In the genomic region with DNA sequence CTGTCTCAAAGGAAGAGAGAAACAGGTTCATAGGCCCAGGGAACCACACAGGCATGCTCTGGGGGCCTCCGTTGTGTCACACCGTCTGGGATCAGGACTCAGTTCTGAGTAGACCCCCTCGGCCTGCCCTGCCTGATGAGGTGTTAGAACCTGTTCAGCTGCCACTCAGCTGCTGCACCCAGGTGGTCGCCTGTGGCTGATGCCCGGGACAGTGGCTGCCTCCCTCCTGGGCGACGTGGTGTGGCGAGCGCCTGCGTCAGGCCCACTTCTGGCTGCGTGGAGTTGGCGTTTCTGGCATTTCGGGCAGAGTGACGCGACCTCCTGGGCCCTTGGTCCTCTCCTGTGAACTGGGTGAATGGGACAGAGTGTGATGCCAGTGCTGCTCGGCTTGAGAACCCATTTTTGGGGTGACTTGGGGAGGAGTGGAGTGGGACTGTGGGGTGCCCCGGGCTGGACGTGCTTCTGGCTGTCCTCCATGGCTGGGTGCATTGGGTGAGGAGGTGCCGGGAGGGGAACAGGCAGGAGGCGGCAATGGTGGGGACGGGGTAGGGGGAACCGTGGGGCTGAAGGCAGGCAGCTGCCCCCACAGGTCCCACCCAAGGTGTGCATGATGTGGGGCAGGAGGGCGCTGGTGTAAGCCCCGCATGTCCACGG, we compare ENCODE assay signal across 29 cellular contexts. TPM values are rescaled to one million over a fixed set of nuclear protein-coding genes. Genes with fewer than 3 reads are reported as not detected.
DNase-seq lines count a peak whose midpoint lies in the region; ATAC-seq, FAIRE-seq and TF ChIP-seq lines count a peak whose summit lies in the region.
"Had no signal": no experiment of that assay in that cellular context is flagged by ENCODE, and none has a peak within 500 bp of the region (broad histone marks: within the 10 kb centered on the region; RNA-seq: fewer than 3 reads in every experiment).

No MANE protein-coding gene starts in this region.

- no peak overlapping the region for H2BK15ac ChIP-seq in H9 (ENCODE audit: low read depth, low read length)

- H3K27me3 ChIP-seq in HepG2 (ENCODE audit: control insufficient read depth in 1 of 2, insufficient read depth in 2 of 2, low read length in 2 of 2) (no peaks in the 10 kb centered on the region), H9 (ENCODE audit: insufficient read depth, low read length) (no peaks in the 10 kb centered on the region)
- H3K27me3 ChIP-seq: foreskin keratinocyte, heart left ventricle, upper lobe of right lung had no signal

- no peaks in the 10 kb centered on the region for H3K36me3 Mint-ChIP-seq in activated CD8-positive, alpha-beta T cell treated with anti-CD3 and anti-CD28 coated beads for 36 hours (ENCODE audit: low read depth)
- peaks cover 0 to 5% (median 0%) of the 10 kb centered on the region in 3 experiments; a peak in 3 of 7 replicates for H3K36me3 Mint-ChIP-seq in H9 (ENCODE audit: insufficient read depth in 1 of 3, low read depth in 3 of 3)

- H3K4me1 Mint-ChIP-seq in activated CD8-positive, alpha-beta T cell treated with anti-CD3 and anti-CD28 coated beads for 36 hours (ENCODE audit: low read depth): no peaks in the 10 kb centered on the region
- H3K4me1 Mint-ChIP-seq in H9: 0 out of 4 replicates have a peak, but pooled peaks cover 0 to 3% of the 10 kb centered on the region in 2 experiments

- H2BK20ac ChIP-seq in H9 (ENCODE audit: low read depth, low read length, poor library complexity, severe bottlenecking): no peak overlapping the region

- H3K4me3 ChIP-seq in HepG2 (replicated peaks in 1 of 3; ENCODE audit: insufficient read depth in 1 of 3, low read depth in 2 of 3, low read length in 3 of 3): no peak overlapping the region
- H3K4me3 ChIP-seq: heart left ventricle, lower lobe of right lung, upper lobe of right lung had no signal

- no peak overlapping the region for H2AK5ac ChIP-seq in H9 (ENCODE audit: insufficient read length, low read length)

- H4K91ac ChIP-seq in H9 (ENCODE audit: insufficient read length, low read depth, low read length): no peak overlapping the region

- H3K4me1 ChIP-seq in HepG2 (ENCODE audit: insufficient read depth, low read length): no peaks in the 10 kb centered on the region
- H3K4me1 ChIP-seq in H9 (ENCODE audit: insufficient read depth, low read length): no peaks in the 10 kb centered on the region
- H3K4me1 ChIP-seq: foreskin keratinocyte, heart left ventricle, lower lobe of right lung, parathyroid adenoma, upper lobe of right lung had no signal

- H2AFZ ChIP-seq in HepG2 (ENCODE audit: low read length): no peak overlapping the region
- H2AFZ ChIP-seq in H9 (ENCODE audit: low read length): no peak overlapping the region
- H2AFZ ChIP-seq: parathyroid adenoma had no signal

- no peak overlapping the region for H3K4ac ChIP-seq in H9 (ENCODE audit: low read depth, low read length)

- H3K27ac Mint-ChIP-seq in activated CD8-positive, alpha-beta T cell treated with anti-CD3 and anti-CD28 coated beads for 36 hours: peak overlapping the region; percentile 57
- peak overlapping the region in 1 of 3 experiments; percentile 82; a peak in 3 of 7 replicates for H3K27ac Mint-ChIP-seq in H9

- H3K23ac ChIP-seq in H9 (ENCODE audit: insufficient read length, low read depth, low read length): no peak overlapping the region

- H3K27ac ChIP-seq in HepG2 (ENCODE audit: extremely low read length, insufficient read depth, low read length) (no peak overlapping the region), H9 (ENCODE audit: insufficient read length, low read depth, low read length) (no peak overlapping the region)
- H3K27ac ChIP-seq: C4-2B, foreskin keratinocyte, heart left ventricle, lower lobe of right lung, parathyroid adenoma, upper lobe of right lung had no signal

- no peak overlapping the region for H3K4me3 Mint-ChIP-seq in activated CD8-positive, alpha-beta T cell treated with anti-CD3 and anti-CD28 coated beads for 36 hours
- H3K4me3 Mint-ChIP-seq in H9: no peak overlapping the region
- H3K4me3 Mint-ChIP-seq: nephron progenitor cell had no signal

- FAIRE-seq in HepG2 (lab: Jason Lieb, UNC): no peak
- FAIRE-seq: kidney, RCC 7860, small intestine had no signal

- no peaks in the 10 kb centered on the region for H3K9me3 Mint-ChIP-seq in activated CD8-positive, alpha-beta T cell treated with anti-CD3 and anti-CD28 coated beads for 36 hours
- no peaks in the 10 kb centered on the region for H3K9me3 Mint-ChIP-seq in H9
- H3K9me3 Mint-ChIP-seq: nephron progenitor cell had no signal

- no peak overlapping the region for H3T11ph ChIP-seq in H9 (ENCODE audit: low read length)

- TF ChIP-seq CTCF in activated CD8-positive, alpha-beta T cell treated with anti-CD3 and anti-CD28 coated beads for 36 hours (IDR thresholded peaks at IDR 0.05): no peak
- TF ChIP-seq CTCF in HepG2 (CRISPR knock-in tag; IDR thresholded peaks at IDR 0.05): no peak
- TF ChIP-seq CTCF in H9 (conservative IDR thresholded peaks at IDR 0.05): no peak
- TF ChIP-seq CTCF in GM10248 (IDR thresholded peaks at IDR 0.05; ENCODE audit: control extremely low read depth, extremely low read depth, low read depth, missing control alignments): no peak
- TF ChIP-seq CTCF in GM13976 (IDR thresholded peaks at IDR 0.05; ENCODE audit: borderline replicate concordance, control extremely low read depth, extremely low read depth, insufficient read depth, missing control alignments): no peak

- no peak for TF ChIP-seq EP300 in HepG2 (IDR thresholded peaks at IDR 0.05; ENCODE audit: low read depth in 2 of 2, low read length in 2 of 2)
- no peak for TF ChIP-seq EP300 in HepG2 (CRISPR knock-in tag; IDR thresholded peaks at IDR 0.05; ENCODE audit: borderline replicate concordance)

- H3K79me2 ChIP-seq in HepG2 (ENCODE audit: insufficient read depth, low read length): no peaks in the 10 kb centered on the region
- H3K79me2 ChIP-seq in H9 (ENCODE audit: insufficient read depth, low read length): no peaks in the 10 kb centered on the region
- H3K79me2 ChIP-seq: parathyroid adenoma had no signal

- CTCF ChIA-PET in activated CD8-positive, alpha-beta T cell treated with anti-CD3 and anti-CD28 coated beads for 36 hours (lab: Charles Lee): no interaction called here
- CTCF ChIA-PET in HepG2 (lab: Yijun Ruan, JAX; ENCODE audit: low intra/inter-chr PET ratio, low total read pairs): no interaction called here
- CTCF ChIA-PET in GM10248 (lab: Yijun Ruan, JAX): interaction anchor here (1.3 to 2.4 kb wide), 2 partner anchors 10 to 24 kb away, joined by 3 to 6 read pairs; no protein-coding TSS in a partner anchor

- H3K27me3 Mint-ChIP-seq in activated CD8-positive, alpha-beta T cell treated with anti-CD3 and anti-CD28 coated beads for 36 hours: no peaks in the 10 kb centered on the region
- H3K27me3 Mint-ChIP-seq in H9 (ENCODE audit: low read depth): no peaks in the 10 kb centered on the region

- H2BK120ac ChIP-seq in H9 (ENCODE audit: low read depth, low read length, poor library complexity, severe bottlenecking): no peak overlapping the region

- DNase-seq in left ventricle myocardium superior (no peak), left cardiac atrium (no peak), HepG2 (ENCODE audit: low spot score) (no peak), H9 (no peak), GM10248 (ENCODE audit: extremely low spot score) (no peak), GM13976 (ENCODE audit: low spot score) (no peak)
- DNase-seq in activated CD8-positive, alpha-beta T cell treated with anti-CD3 and anti-CD28 coated beads for 36 hours: no peak
- DNase-seq in activated CD8-positive, alpha-beta memory T cell treated with anti-CD3 and anti-CD28 coated beads, Interleukin-2, amount 50 U/mL, for 4 hours: no peak
- DNase-seq: ACHN; activated CD4-positive, alpha-beta T cell treated with anti-CD3 and anti-CD28 coated beads, Interleukin-2, amount 50 U/mL, for 48 hours; activated CD4-positive, CD25-positive, alpha-beta regulatory T cell; activated effector memory CD4-positive, alpha-beta T cell treated with anti-CD3 and anti-CD28 coated beads, Interleukin-2, amount 50 U/mL, for 16 hours; foreskin keratinocyte; H7; heart left ventricle; kidney; lower lobe of right lung; NCI-H1105 treated with DMSO at 0.1 percent for 48 hours; NCI-H1930; NCI-H524 treated with DMSO at 0.1 percent for 48 hours; stimulated activated CD8-positive, alpha-beta memory T cell treated with anti-CD3 and anti-CD28 coated beads, Interleukin-4, amount 100 ng/mL, for 48 hours; upper lobe of right lung had no signal

- ATAC-seq in left ventricle myocardium superior: peak; percentile 1
- ATAC-seq in left cardiac atrium: no peak
- ATAC-seq in activated CD8-positive, alpha-beta T cell treated with anti-CD3 and anti-CD28 coated beads for 36 hours: no peak
- no peak; the same call in 2 of the 3 replicates for ATAC-seq in HepG2
- ATAC-seq: esophagus mucosa, foreskin keratinocyte, lower lobe of right lung had no signal

- H3K18ac ChIP-seq in H9 (ENCODE audit: insufficient read length, low read depth, low read length): no peak overlapping the region

- H3K9me3 ChIP-seq in HepG2 (ENCODE audit: low read length): no peaks in the 10 kb centered on the region
- H3K9me3 ChIP-seq in H9 (ENCODE audit: control insufficient read depth, low read depth, low read length): no peaks in the 10 kb centered on the region
- H3K9me3 ChIP-seq: heart left ventricle, lower lobe of right lung, upper lobe of right lung had no signal

- 0 out of 4 replicates have a peak, but pooled peaks of 1 of the 2 experiments have one; percentile 40 for TF ChIP-seq POLR2A in HepG2 (IDR thresholded peaks at IDR 0.05; ENCODE audit: insufficient read depth in 1 of 2, low read depth in 2 of 2, low read length in 2 of 2)

- no peak overlapping the region for H4K8ac ChIP-seq in H9 (replicated peaks; ENCODE audit: insufficient read length, low read depth, low read length)

- BruUV-seq in HepG2 (replicated peaks; lab: Mats Ljungman, UMichigan): no TSS peak

- intact Hi-C loops in left ventricle myocardium superior (cut with micrococcal nuclease) (no loop called here), left cardiac atrium (cut with DNase I) (no loop called here), HepG2 (cut with micrococcal nuclease; ENCODE audit: unreplicated experiment) (no loop called here)
- intact Hi-C loops in activated CD8-positive, alpha-beta T cell treated with anti-CD3 and anti-CD28 coated beads for 36 hours (cut with micrococcal nuclease): no loop called here

- no peak overlapping the region for H3K4me2 ChIP-seq in HepG2 (ENCODE audit: low read depth, low read length)
- H3K4me2 ChIP-seq in H9 (ENCODE audit: insufficient read depth, insufficient read length, low read length): no peak overlapping the region

- no peak overlapping the region for H3K56ac ChIP-seq in H9 (ENCODE audit: insufficient read length, low read depth, low read length)

- H3K23me2 ChIP-seq in H9 (ENCODE audit: insufficient read length, low read depth, low read length, poor library complexity, severe bottlenecking): no peaks in the 10 kb centered on the region

- WGBS in HepG2 (ENCODE audit: low lambda C conversion rate): 92% methylated on average over 20 of the region's 25 CpGs
- no CpG with 5 or more reads among the region's 25 CpGs for whole genome bisulfite sequencing in H9 (ENCODE audit: extremely low coverage, insufficient read length, low lambda C conversion rate)

- no peak overlapping the region for H4K5ac ChIP-seq in H9 (ENCODE audit: insufficient read length, low read depth, low read length)

- no peaks in the 10 kb centered on the region for H3K79me1 ChIP-seq in H9 (ENCODE audit: insufficient read depth, low read depth, low read length, poor library complexity, severe bottlenecking)

- H2BK5ac ChIP-seq in H9 (ENCODE audit: insufficient read length, low read length): no peak overlapping the region

- no peak for TF ChIP-seq RAD21 in HepG2 (CRISPR knock-in tag; IDR thresholded peaks at IDR 0.05)

- no peak overlapping the region for H3K9ac ChIP-seq in HepG2 (ENCODE audit: insufficient read depth, low read depth, low read length)
- H3K9ac ChIP-seq in H9 (ENCODE audit: extremely low read depth, insufficient read length, low read length): no peak overlapping the region
- H3K9ac ChIP-seq: parathyroid adenoma had no signal

- no peak overlapping the region for H2BK12ac ChIP-seq in H9 (ENCODE audit: insufficient read length, low read depth, low read length)

- peaks cover 9 to 27% of the 10 kb centered on the region in 2 experiments; a peak in 4 of 5 replicates for H3K36me3 ChIP-seq in HepG2 (replicated peaks in 1 of 2; ENCODE audit: control insufficient read depth in 1 of 2, insufficient read depth in 2 of 2, low read length in 2 of 2)

- no peaks in the 10 kb centered on the region for H4K20me1 ChIP-seq in HepG2 (ENCODE audit: insufficient read depth, low read length)
- no peaks in the 10 kb centered on the region for H4K20me1 ChIP-seq in H9 (ENCODE audit: control insufficient read depth, insufficient read depth, insufficient read length)

- in situ Hi-C loops in HepG2 (cut with HindIII; ENCODE audit: extremely low pct_ligation_motif_present, low pct_unique_long_range_greater_than_20kb): no loop called here
- in situ Hi-C loops in GM13976 (cut with MboI; ENCODE audit: low sequenced_read_pairs, unreplicated experiment): no loop called here

- no peak overlapping the region; the same call in 1 of the 2 replicates for H3K14ac ChIP-seq in H9 (ENCODE audit: insufficient read depth, low read length)

- POLR2A ChIA-PET in activated CD8-positive, alpha-beta T cell treated with anti-CD3 and anti-CD28 coated beads for 36 hours (lab: Charles Lee): interaction anchor here (0.7 to 2.0 kb wide), 5 partner anchors 9 to 18 kb away, joined by 3 to 11 read pairs (median 4); no protein-coding TSS in a partner anchor
- POLR2A ChIA-PET in HepG2 (lab: Yijun Ruan, JAX) (interaction anchor here (0.8 kb wide), 1 partner anchor 28 kb away, joined by 3 read pairs; no protein-coding TSS in a partner anchor), GM10248 (lab: Yijun Ruan, JAX) (interaction anchor here (1.1 kb wide), 1 partner anchor 9 kb away, joined by 5 read pairs; no protein-coding TSS in a partner anchor)

RNA-seq across cellular contexts. Expression of a gene that starts 10.8 kb away (rescaled TPM):
- 14.9 TPM for total RNA-seq in left ventricle myocardium superior
- 10 to 100 TPM; 16.4 to 21.8 TPM for total RNA-seq in left cardiac atrium
- 10 to 100 TPM; 17.2 TPM for total RNA-seq in activated CD8-positive, alpha-beta T cell treated with anti-CD3 and anti-CD28 coated beads for 36 hours
- 13.1 and 20.1 TPM in 2 replicates for total RNA-seq in HepG2 (2016; rRNA removed; fragmentation: Illumina TruSeq; extraction: Trizol)
- 16.2 and 18.7 TPM in 2 replicates for total RNA-seq in HepG2 (2016; cell fraction: cytosol; rRNA removed; fragmentation: Illumina TruSeq; extraction: Trizol; ENCODE audit: low read depth)
- 11.7 and 23.2 TPM in 2 replicates for total RNA-seq in HepG2 (2016; cell fraction: insoluble cytoplasmic fraction; rRNA removed; fragmentation: Illumina TruSeq; extraction: Trizol)
- 22.7 and 31.0 TPM in 2 replicates for total RNA-seq in HepG2 (2016; cell fraction: membrane; rRNA removed; fragmentation: Illumina TruSeq; extraction: Trizol)
- 15.4 and 16.3 TPM in 2 replicates for total RNA-seq in HepG2 (2016; cell fraction: nucleus; rRNA removed; fragmentation: Illumina TruSeq; extraction: Trizol)
- polyA plus RNA-seq in HepG2 (2011; rRNA removed): 8.0 and 13.1 TPM in 2 replicates
- polyA plus RNA-seq in HepG2 (2011; cell fraction: cytosol; rRNA removed): 6.8 and 14.6 TPM in 2 replicates
- 84.7 and 108 TPM in 2 replicates for polyA plus RNA-seq in HepG2 (2011; cell fraction: nucleus; rRNA removed)
- polyA plus RNA-seq in HepG2 (2012): 7.4 and 9.9 TPM in 2 replicates
- 17.7 and 23.4 TPM in 2 replicates for polyA plus RNA-seq in HepG2 (2016; cell fraction: cytosol; fragmentation: Illumina TruSeq; extraction: Trizol; ENCODE audit: low read depth)
- polyA plus RNA-seq in HepG2 (2016; cell fraction: insoluble cytoplasmic fraction; fragmentation: Illumina TruSeq; extraction: Trizol; ENCODE audit: low read depth): 12.0 and 13.3 TPM in 2 replicates
- polyA plus RNA-seq in HepG2 (2016; cell fraction: membrane; fragmentation: Illumina TruSeq; extraction: Trizol; ENCODE audit: low read depth): 19.5 and 21.9 TPM in 2 replicates
- polyA plus RNA-seq in HepG2 (2016; cell fraction: nucleus; fragmentation: Illumina TruSeq; extraction: Trizol; ENCODE audit: insufficient read depth, low read depth): 26.7 and 31.2 TPM in 2 replicates
- 3.6 and 9.9 TPM in 2 replicates for polyA minus RNA-seq in HepG2 (2011; rRNA and poly(A)+ RNA removed; ENCODE audit: low replicate concordance)
- 3.6 and 4.5 TPM in 2 replicates for polyA minus RNA-seq in HepG2 (2011; cell fraction: cytosol; rRNA and poly(A)+ RNA removed)
- 13.3 and 17.1 TPM in 2 replicates for polyA minus RNA-seq in HepG2 (2011; cell fraction: nucleus; rRNA and poly(A)+ RNA removed)
- total RNA-seq in H9 (2021): 16.9 and 17.0 TPM in 2 replicates

RNA-seq across cellular contexts. Expression of a gene that starts 25.1 kb away (rescaled TPM):
- total RNA-seq in left ventricle myocardium superior: 1.5 TPM
- total RNA-seq in left cardiac atrium: 1 to 10 TPM; 2.9 to 5.1 TPM
- total RNA-seq in activated CD8-positive, alpha-beta T cell treated with anti-CD3 and anti-CD28 coated beads for 36 hours: 1 to 10 TPM; 2.6 to 3.7 TPM
- 0.07 TPM in 1 of 2 replicates, not detected in the other for total RNA-seq in HepG2 (2016; rRNA removed; fragmentation: Illumina TruSeq; extraction: Trizol)
- not detected in 2 replicates for total RNA-seq in HepG2 (2016; cell fraction: cytosol; rRNA removed; fragmentation: Illumina TruSeq; extraction: Trizol; ENCODE audit: low read depth)
- total RNA-seq in HepG2 (2016; cell fraction: insoluble cytoplasmic fraction; rRNA removed; fragmentation: Illumina TruSeq; extraction: Trizol): 0.09 TPM in 1 of 2 replicates, not detected in the other
- 0.14 TPM in 1 of 2 replicates, not detected in the other for total RNA-seq in HepG2 (2016; cell fraction: membrane; rRNA removed; fragmentation: Illumina TruSeq; extraction: Trizol)
- not detected in 2 replicates for total RNA-seq in HepG2 (2016; cell fraction: nucleus; rRNA removed; fragmentation: Illumina TruSeq; extraction: Trizol)
- 0.09 and 0.20 TPM in 2 replicates for polyA plus RNA-seq in HepG2 (2011; rRNA removed)
- polyA plus RNA-seq in HepG2 (2011; cell fraction: cytosol; rRNA removed): 0.05 and 0.06 TPM in 2 replicates
- polyA plus RNA-seq in HepG2 (2011; cell fraction: nucleus; rRNA removed): 0.37 and 0.55 TPM in 2 replicates
- polyA plus RNA-seq in HepG2 (2012): 0.27 and 0.31 TPM in 2 replicates
- 0.08 TPM in 1 of 2 replicates, not detected in the other for polyA plus RNA-seq in HepG2 (2016; cell fraction: cytosol; fragmentation: Illumina TruSeq; extraction: Trizol; ENCODE audit: low read depth)
- 0.14 TPM in 1 of 2 replicates, not detected in the other for polyA plus RNA-seq in HepG2 (2016; cell fraction: insoluble cytoplasmic fraction; fragmentation: Illumina TruSeq; extraction: Trizol; ENCODE audit: low read depth)
- polyA plus RNA-seq in HepG2 (2016; cell fraction: membrane; fragmentation: Illumina TruSeq; extraction: Trizol; ENCODE audit: low read depth): 0.18 TPM in 1 of 2 replicates, not detected in the other
- polyA plus RNA-seq in HepG2 (2016; cell fraction: nucleus; fragmentation: Illumina TruSeq; extraction: Trizol; ENCODE audit: insufficient read depth, low read depth): 0.11 and 0.37 TPM in 2 replicates
- 0.02 and 11.4 TPM in 2 replicates for polyA minus RNA-seq in HepG2 (2011; rRNA and poly(A)+ RNA removed; ENCODE audit: low replicate concordance)
- 0.70 TPM in 1 of 2 replicates, not detected in the other for polyA minus RNA-seq in HepG2 (2011; cell fraction: cytosol; rRNA and poly(A)+ RNA removed)
- polyA minus RNA-seq in HepG2 (2011; cell fraction: nucleus; rRNA and poly(A)+ RNA removed): 0.26 and 0.50 TPM in 2 replicates
- 0.11 and 0.68 TPM in 2 replicates for total RNA-seq in H9 (2021)

RNA-seq across cellular contexts. Expression of a gene that starts 28.5 kb away (rescaled TPM):
- total RNA-seq in left ventricle myocardium superior (46.1 TPM), left cardiac atrium (10 to 100 TPM; 58.8 to 67.2 TPM), HepG2 (2016; rRNA removed; fragmentation: Illumina TruSeq; extraction: Trizol) (87.6 and 106 TPM in 2 replicates), H9 (2021) (105 and 107 TPM in 2 replicates)
- 100 to 1,000 TPM; 188 to 200 TPM for total RNA-seq in activated CD8-positive, alpha-beta T cell treated with anti-CD3 and anti-CD28 coated beads for 36 hours
- 13.9 and 14.6 TPM in 2 replicates for total RNA-seq in HepG2 (2016; cell fraction: cytosol; rRNA removed; fragmentation: Illumina TruSeq; extraction: Trizol; ENCODE audit: low read depth)
- total RNA-seq in HepG2 (2016; cell fraction: insoluble cytoplasmic fraction; rRNA removed; fragmentation: Illumina TruSeq; extraction: Trizol): 76.5 and 112 TPM in 2 replicates
- 27.9 TPM in 2 replicates for total RNA-seq in HepG2 (2016; cell fraction: membrane; rRNA removed; fragmentation: Illumina TruSeq; extraction: Trizol)
- 51.1 and 56.0 TPM in 2 replicates for total RNA-seq in HepG2 (2016; cell fraction: nucleus; rRNA removed; fragmentation: Illumina TruSeq; extraction: Trizol)
- 92.8 and 113 TPM in 2 replicates for polyA plus RNA-seq in HepG2 (2011; rRNA removed)
- 71.8 and 109 TPM in 2 replicates for polyA plus RNA-seq in HepG2 (2011; cell fraction: cytosol; rRNA removed)
- polyA plus RNA-seq in HepG2 (2011; cell fraction: nucleus; rRNA removed): 444 and 640 TPM in 2 replicates
- polyA plus RNA-seq in HepG2 (2012): 83.1 and 108 TPM in 2 replicates
- 10.0 and 11.5 TPM in 2 replicates for polyA plus RNA-seq in HepG2 (2016; cell fraction: cytosol; fragmentation: Illumina TruSeq; extraction: Trizol; ENCODE audit: low read depth)
- 69.5 and 87.4 TPM in 2 replicates for polyA plus RNA-seq in HepG2 (2016; cell fraction: insoluble cytoplasmic fraction; fragmentation: Illumina TruSeq; extraction: Trizol; ENCODE audit: low read depth)
- 16.7 and 19.2 TPM in 2 replicates for polyA plus RNA-seq in HepG2 (2016; cell fraction: membrane; fragmentation: Illumina TruSeq; extraction: Trizol; ENCODE audit: low read depth)
- polyA plus RNA-seq in HepG2 (2016; cell fraction: nucleus; fragmentation: Illumina TruSeq; extraction: Trizol; ENCODE audit: insufficient read depth, low read depth): 107 and 115 TPM in 2 replicates
- 90.7 and 203 TPM in 2 replicates for polyA minus RNA-seq in HepG2 (2011; rRNA and poly(A)+ RNA removed; ENCODE audit: low replicate concordance)
- 72.1 and 83.6 TPM in 2 replicates for polyA minus RNA-seq in HepG2 (2011; cell fraction: cytosol; rRNA and poly(A)+ RNA removed)
- 51.9 and 52.8 TPM in 2 replicates for polyA minus RNA-seq in HepG2 (2011; cell fraction: nucleus; rRNA and poly(A)+ RNA removed)

RNA-seq across cellular contexts. Expression of a gene that starts 42.7 kb away (rescaled TPM):
- total RNA-seq in left ventricle myocardium superior (not detected), left cardiac atrium (under 1 TPM in 1 of 2 donors, not detected in 1; 0.08 TPM), HepG2 (2016; rRNA removed; fragmentation: Illumina TruSeq; extraction: Trizol) (not detected in 2 replicates), H9 (2021) (0.17 and 0.39 TPM in 2 replicates)
- not detected for total RNA-seq in activated CD8-positive, alpha-beta T cell treated with anti-CD3 and anti-CD28 coated beads for 36 hours
- total RNA-seq in HepG2 (2016; cell fraction: cytosol; rRNA removed; fragmentation: Illumina TruSeq; extraction: Trizol; ENCODE audit: low read depth): not detected in 2 replicates
- total RNA-seq in HepG2 (2016; cell fraction: insoluble cytoplasmic fraction; rRNA removed; fragmentation: Illumina TruSeq; extraction: Trizol): not detected in 2 replicates
- total RNA-seq in HepG2 (2016; cell fraction: membrane; rRNA removed; fragmentation: Illumina TruSeq; extraction: Trizol): not detected in 2 replicates
- total RNA-seq in HepG2 (2016; cell fraction: nucleus; rRNA removed; fragmentation: Illumina TruSeq; extraction: Trizol): not detected in 2 replicates
- not detected in 2 replicates for polyA plus RNA-seq in HepG2 (2011; rRNA removed)
- not detected in 2 replicates for polyA plus RNA-seq in HepG2 (2011; cell fraction: cytosol; rRNA removed)
- polyA plus RNA-seq in HepG2 (2011; cell fraction: nucleus; rRNA removed): not detected in 2 replicates
- not detected in 2 replicates for polyA plus RNA-seq in HepG2 (2012)
- not detected in 2 replicates for polyA plus RNA-seq in HepG2 (2016; cell fraction: cytosol; fragmentation: Illumina TruSeq; extraction: Trizol; ENCODE audit: low read depth)
- not detected in 2 replicates for polyA plus RNA-seq in HepG2 (2016; cell fraction: insoluble cytoplasmic fraction; fragmentation: Illumina TruSeq; extraction: Trizol; ENCODE audit: low read depth)
- not detected in 2 replicates for polyA plus RNA-seq in HepG2 (2016; cell fraction: membrane; fragmentation: Illumina TruSeq; extraction: Trizol; ENCODE audit: low read depth)
- not detected in 2 replicates for polyA plus RNA-seq in HepG2 (2016; cell fraction: nucleus; fragmentation: Illumina TruSeq; extraction: Trizol; ENCODE audit: insufficient read depth, low read depth)
- 0.07 TPM in 1 of 2 replicates, not detected in the other for polyA minus RNA-seq in HepG2 (2011; rRNA and poly(A)+ RNA removed; ENCODE audit: low replicate concordance)
- not detected in 2 replicates for polyA minus RNA-seq in HepG2 (2011; cell fraction: cytosol; rRNA and poly(A)+ RNA removed)
- polyA minus RNA-seq in HepG2 (2011; cell fraction: nucleus; rRNA and poly(A)+ RNA removed): not detected in 2 replicates
- total RNA-seq: esophagus mucosa, foreskin keratinocyte, lower lobe of right lung, M059J, upper lobe of right lung had no signal
- polyA plus RNA-seq: foreskin keratinocyte had no signal
